ENCODE assay signal across 1 cellular context in genomic region chr17:43645450-43645764, GRCh38.
TF ChIP-seq lines count a peak whose summit lies in the region.

No MANE protein-coding gene starts in this region.

TF ChIP-seq in HepG2, 621 proteins besides CTCF, POLR2A, EP300 and RAD21 (continued from another document):
- TF ChIP-seq ZNF18 (CRISPR knock-in tag; IDR thresholded peaks at IDR 0.05; ENCODE audit: insufficient replicate concordance) (no peak), NFE2 (CRISPR knock-in tag; IDR thresholded peaks at IDR 0.05) (no peak)
